1 cellular context compared by ENCODE assay signal in genomic region chr11:58675344-58676155, GRCh38.
TF ChIP-seq lines count a peak whose summit lies in the region.

No MANE protein-coding gene starts in this region.

TF ChIP-seq in HepG2, 621 proteins besides CTCF, POLR2A, EP300 and RAD21 (continued from another document):
- no peak for TF ChIP-seq GMEB2 (CRISPR knock-in tag; IDR thresholded peaks at IDR 0.05; ENCODE audit: low read depth)
- no peak for TF ChIP-seq U2AF2 (IDR thresholded peaks at IDR 0.05; ENCODE audit: low read depth, low read length)
- TF ChIP-seq PCBP1 (IDR thresholded peaks at IDR 0.05; ENCODE audit: borderline replicate concordance, low read depth, low read length), result no peak
- TF ChIP-seq XRCC5 (optimal IDR thresholded peaks at IDR 0.05; ENCODE audit: low read length), result peak; percentile 58
- no peak for TF ChIP-seq ARNT2 (CRISPR knock-in tag; IDR thresholded peaks at IDR 0.05; ENCODE audit: low read depth)
- TF ChIP-seq ZNF512B (CRISPR knock-in tag; IDR thresholded peaks at IDR 0.05; ENCODE audit: borderline replicate concordance), result no peak
- peak; percentile 74 for TF ChIP-seq SMC3 (IDR thresholded peaks at IDR 0.05; ENCODE audit: low read length)
- TF ChIP-seq ZMYM4 (CRISPR knock-in tag; IDR thresholded peaks at IDR 0.05), result 0 out of 2 replicates have a peak, but pooled peaks have one; percentile 14
- no peak for TF ChIP-seq ZNF788 (CRISPR knock-in tag; IDR thresholded peaks at IDR 0.05; ENCODE audit: borderline replicate concordance)
- no peak for TF ChIP-seq TEF (CRISPR knock-in tag; IDR thresholded peaks at IDR 0.05)
- no peak for TF ChIP-seq TBL1XR1 (IDR thresholded peaks at IDR 0.05; ENCODE audit: borderline replicate concordance, low read length, partially characterized antibody)
- peak; percentile 53; the same call in 1 of the 2 replicates for TF ChIP-seq KDM2A (CRISPR knock-in tag; IDR thresholded peaks at IDR 0.05; ENCODE audit: borderline replicate concordance, low read depth)
- no peak for TF ChIP-seq HNRNPH1 (optimal IDR thresholded peaks at IDR 0.05; ENCODE audit: low read depth, low read length)
- TF ChIP-seq ISL2 (CRISPR knock-in tag; IDR thresholded peaks at IDR 0.05), result no peak
- 0 out of 2 replicates have a peak, but pooled peaks have one; percentile 31 for TF ChIP-seq TGIF2 (CRISPR knock-in tag; IDR thresholded peaks at IDR 0.05)
- TF ChIP-seq SP5 (CRISPR knock-in tag; IDR thresholded peaks at IDR 0.05; ENCODE audit: borderline replicate concordance, low read depth), result no peak
- peak; percentile 75; the same call in 1 of the 2 replicates for TF ChIP-seq MTF2 (CRISPR knock-in tag; IDR thresholded peaks at IDR 0.05; ENCODE audit: borderline replicate concordance)
- no peak for TF ChIP-seq ZNF737 (CRISPR knock-in tag; IDR thresholded peaks at IDR 0.05; ENCODE audit: borderline replicate concordance)
- no peak for TF ChIP-seq ZSCAN5A (CRISPR knock-in tag; IDR thresholded peaks at IDR 0.05; ENCODE audit: borderline replicate concordance)
- peak; percentile 79 for TF ChIP-seq STAG1 (CRISPR knock-in tag; IDR thresholded peaks at IDR 0.05)
- no peak for TF ChIP-seq ZBTB7A (CRISPR knock-in tag; IDR thresholded peaks at IDR 0.05)
- no peak for TF ChIP-seq ZBTB1 (CRISPR knock-in tag; IDR thresholded peaks at IDR 0.05; ENCODE audit: borderline replicate concordance)
- no peak for TF ChIP-seq CREB1 (IDR thresholded peaks at IDR 0.05)
- no peak for TF ChIP-seq CREB1 (CRISPR knock-in tag; IDR thresholded peaks at IDR 0.05)
- no peak for TF ChIP-seq ZNF646 (CRISPR knock-in tag; IDR thresholded peaks at IDR 0.05)
- 0 out of 2 replicates have a peak, but pooled peaks have one; percentile 56 for TF ChIP-seq FOXO4 (CRISPR knock-in tag; conservative IDR thresholded peaks at IDR 0.05)
- TF ChIP-seq E2F2 (CRISPR knock-in tag; IDR thresholded peaks at IDR 0.05; ENCODE audit: borderline replicate concordance), result no peak
